Comparison of ENCODE assay signal across 1 cellular context in the genomic region with DNA sequence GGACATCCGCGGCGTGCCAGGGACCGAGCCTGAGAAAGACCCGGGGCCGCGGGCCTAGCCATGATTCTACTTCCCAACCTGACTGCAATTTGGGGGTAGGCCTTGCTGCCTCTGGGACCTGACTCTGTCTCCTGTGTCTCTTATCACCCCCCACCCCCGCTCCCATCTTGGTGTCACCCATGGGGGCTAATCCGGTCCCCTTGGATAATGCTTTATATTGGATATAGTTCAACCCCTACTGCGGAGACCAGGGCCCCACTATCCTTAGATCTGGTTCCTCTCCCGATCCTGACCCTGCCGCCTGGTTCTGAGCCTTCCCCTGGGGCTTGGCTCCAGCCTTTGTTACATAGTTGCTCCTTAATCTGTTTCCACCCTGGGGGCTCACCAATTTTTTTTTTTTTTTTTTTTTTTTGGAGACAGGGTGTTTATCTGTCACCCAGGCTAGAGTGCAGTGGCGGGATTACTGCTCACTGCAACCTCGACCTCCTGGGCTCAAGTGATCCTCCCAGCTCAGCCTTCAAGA.
A peak's percentile ranks its signal among the peaks of the same experiment; 100 is the strongest.
TF ChIP-seq lines count a peak whose summit lies in the region.

No MANE protein-coding gene starts in this region.

TF ChIP-seq in HCT116, 20 proteins besides CTCF, POLR2A, EP300 and RAD21 (continued from another document):
- TF ChIP-seq, protein P1, sequence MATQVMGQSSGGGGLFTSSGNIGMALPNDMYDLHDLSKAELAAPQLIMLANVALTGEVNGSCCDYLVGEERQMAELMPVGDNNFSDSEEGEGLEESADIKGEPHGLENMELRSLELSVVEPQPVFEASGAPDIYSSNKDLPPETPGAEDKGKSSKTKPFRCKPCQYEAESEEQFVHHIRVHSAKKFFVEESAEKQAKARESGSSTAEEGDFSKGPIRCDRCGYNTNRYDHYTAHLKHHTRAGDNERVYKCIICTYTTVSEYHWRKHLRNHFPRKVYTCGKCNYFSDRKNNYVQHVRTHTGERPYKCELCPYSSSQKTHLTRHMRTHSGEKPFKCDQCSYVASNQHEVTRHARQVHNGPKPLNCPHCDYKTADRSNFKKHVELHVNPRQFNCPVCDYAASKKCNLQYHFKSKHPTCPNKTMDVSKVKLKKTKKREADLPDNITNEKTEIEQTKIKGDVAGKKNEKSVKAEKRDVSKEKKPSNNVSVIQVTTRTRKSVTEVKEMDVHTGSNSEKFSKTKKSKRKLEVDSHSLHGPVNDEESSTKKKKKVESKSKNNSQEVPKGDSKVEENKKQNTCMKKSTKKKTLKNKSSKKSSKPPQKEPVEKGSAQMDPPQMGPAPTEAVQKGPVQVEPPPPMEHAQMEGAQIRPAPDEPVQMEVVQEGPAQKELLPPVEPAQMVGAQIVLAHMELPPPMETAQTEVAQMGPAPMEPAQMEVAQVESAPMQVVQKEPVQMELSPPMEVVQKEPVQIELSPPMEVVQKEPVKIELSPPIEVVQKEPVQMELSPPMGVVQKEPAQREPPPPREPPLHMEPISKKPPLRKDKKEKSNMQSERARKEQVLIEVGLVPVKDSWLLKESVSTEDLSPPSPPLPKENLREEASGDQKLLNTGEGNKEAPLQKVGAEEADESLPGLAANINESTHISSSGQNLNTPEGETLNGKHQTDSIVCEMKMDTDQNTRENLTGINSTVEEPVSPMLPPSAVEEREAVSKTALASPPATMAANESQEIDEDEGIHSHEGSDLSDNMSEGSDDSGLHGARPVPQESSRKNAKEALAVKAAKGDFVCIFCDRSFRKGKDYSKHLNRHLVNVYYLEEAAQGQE (IDR thresholded peaks at IDR 0.05; ENCODE audit: low read depth): no peak
- TF ChIP-seq SP1 (IDR thresholded peaks at IDR 0.05; ENCODE audit: low read depth) (no peak), YY1 (IDR thresholded peaks at IDR 0.05; ENCODE audit: extremely low read depth, insufficient replicate concordance, low read depth, low read length) (no peak), EZH2phosphoT487 (IDR thresholded peaks at IDR 0.05; ENCODE audit: borderline replicate concordance) (no peak), ZFX (IDR thresholded peaks at IDR 0.05) (0 out of 2 replicates have a peak, but pooled peaks have one; percentile 82), JUND (IDR thresholded peaks at IDR 0.05) (no peak)
